Comparison of ENCODE assay signal across 23 cellular contexts in the genomic region with DNA sequence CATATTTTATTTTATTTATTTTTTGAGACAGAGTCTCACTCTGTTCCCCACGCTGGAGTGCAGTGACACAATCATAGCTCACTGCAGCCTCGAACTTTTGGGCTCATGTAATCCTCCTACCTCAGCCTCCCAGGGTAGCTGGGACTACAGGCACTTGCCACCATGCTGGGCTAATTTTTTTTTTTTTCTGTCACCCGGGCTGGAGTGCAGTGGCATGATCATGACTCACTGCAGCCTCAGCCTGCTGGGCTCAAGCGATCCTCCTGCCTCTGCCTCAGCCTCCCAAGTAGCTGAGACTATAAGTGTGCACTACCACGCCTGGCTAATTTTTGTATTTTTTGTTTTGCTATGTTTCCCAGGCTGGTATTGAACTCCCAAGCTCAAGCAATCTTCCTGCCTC. TPM values are rescaled to one million over a fixed set of nuclear protein-coding genes. Genes with fewer than 3 reads are reported as not detected.
"Had no signal": no experiment of that assay in that cellular context is flagged by ENCODE, and none has a peak within 500 bp of the region (broad histone marks: within the 10 kb centered on the region; RNA-seq: fewer than 3 reads in every experiment).

No MANE protein-coding gene starts in this region.

- ATAC-seq: SK-N-SH treated with all-trans-retinoic acid at 6 μM for 48 hours, WTC11 had no signal

- DNase-seq: activated CD4-positive, alpha-beta memory T cell treated with anti-CD3 and anti-CD28 coated beads, Interleukin-2, amount 10 ng/mL, durations not matched to agents 7 days and 5 days; activated CD4-positive, alpha-beta T cell treated with anti-CD3 and anti-CD28 coated beads for 1 hour; activated CD4-positive, alpha-beta T cell treated with anti-CD3 and anti-CD28 coated beads, Interleukin-2, amount 10 ng/mL, durations not matched to agents 24 days and 14 days; activated naive CD4-positive, alpha-beta T cell treated with anti-CD3 and anti-CD28 coated beads, Interleukin-2, amount 50 U/mL, for 16 hours; activated naive CD8-positive, alpha-beta T cell treated with anti-CD3 and anti-CD28 coated beads, Interleukin-2, amount 10 ng/mL, durations not matched to agents 7 days and 5 days; adrenal gland; anterior cingulate cortex; Karpas-422; MM.1S; NCI-H1105; NCI-H1436; NCI-H1694 treated with DMSO at 0.1 percent for 48 hours; NCI-H2029 treated with DMSO at 0.1 percent for 48 hours; NCI-H510A treated with DMSO at 0.1 percent for 48 hours; SHP77; SW 1271; T-helper 9 cell had no signal

RNA-seq across cellular contexts. Expression of gene UNC45B, which starts 17.1 kb away (rescaled TPM):
- total RNA-seq: activated CD4-positive, alpha-beta T cell treated with anti-CD3 and anti-CD28 coated beads, Interleukin-2, amount 10 ng/mL, durations not matched to agents 24 days and 14 days; activated CD8-positive, alpha-beta memory T cell treated with anti-CD3 and anti-CD28 coated beads for 36 hours; cerebellum; SJSA1 had no signal

RNA-seq across cellular contexts. Expression of gene SLC35G3, which starts 29.5 kb away (rescaled TPM):
- total RNA-seq: activated CD4-positive, alpha-beta memory T cell treated with anti-CD3 and anti-CD28 coated beads, Interleukin-2, amount 10 ng/mL, durations not matched to agents 7 days and 5 days; activated CD4-positive, alpha-beta T cell treated with anti-CD3 and anti-CD28 coated beads, Interleukin-2, amount 10 ng/mL, durations not matched to agents 24 days and 14 days; activated CD8-positive, alpha-beta memory T cell treated with anti-CD3 and anti-CD28 coated beads for 36 hours; activated naive CD8-positive, alpha-beta T cell treated with anti-CD3 and anti-CD28 coated beads, Interleukin-2, amount 10 ng/mL, durations not matched to agents 7 days and 5 days; adrenal gland; cardiac septum; cerebellum; SJSA1; WTC11 had no signal
- polyA plus RNA-seq: adrenal gland had no signal

RNA-seq across cellular contexts. Expression of gene FNDC8, which starts 43.3 kb away (rescaled TPM):
- total RNA-seq: activated CD4-positive, alpha-beta memory T cell treated with anti-CD3 and anti-CD28 coated beads, Interleukin-2, amount 10 ng/mL, durations not matched to agents 7 days and 5 days; activated CD4-positive, alpha-beta T cell treated with anti-CD3 and anti-CD28 coated beads, Interleukin-2, amount 10 ng/mL, durations not matched to agents 24 days and 14 days; activated CD8-positive, alpha-beta memory T cell treated with anti-CD3 and anti-CD28 coated beads for 36 hours; activated naive CD8-positive, alpha-beta T cell treated with anti-CD3 and anti-CD28 coated beads, Interleukin-2, amount 10 ng/mL, durations not matched to agents 7 days and 5 days; adrenal gland; cardiac septum; cerebellum; SJSA1; WTC11 had no signal
- polyA plus RNA-seq: adrenal gland had no signal
